ENCODE assay signal across 19 cellular contexts in genomic region chr3:70973558-70973957, GRCh38.
DNase-seq lines count a peak whose midpoint lies in the region.
"Had no signal": no experiment of that assay in that cellular context is flagged by ENCODE, and none has a peak within 500 bp of the region (broad histone marks: within the 10 kb centered on the region; RNA-seq: fewer than 3 reads in every experiment).

No MANE protein-coding gene starts in this region.

- DNase-seq in SIG-M5 treated with dmso at 0.1 percent for 504 hours (lab: John Stamatoyannopoulos, UW; ENCODE audit: unreplicated experiment) = peak; percentile 4
- no peak for DNase-seq in SIG-M5 (lab: John Stamatoyannopoulos, UW)
- DNase-seq in MV-4-11 (lab: John Stamatoyannopoulos, UW) = peak; percentile 42
- peak; percentile 20 for DNase-seq in epithelial cell of prostate (ENCODE audit: low read depth, low spot score)
- DNase-seq in skeletal muscle cell (ENCODE audit: low read depth) = peak; percentile 56
- DNase-seq in CD1c-positive myeloid dendritic cell (ENCODE audit: extremely low spot score) = no peak
- DNase-seq in T1000 (lab: John Stamatoyannopoulos, UW) = no peak
- no peak for DNase-seq in NCI-H1417 (lab: John Stamatoyannopoulos, UW)
- DNase-seq: 8988T; activated CD8-positive, alpha-beta memory T cell treated with anti-CD3 and anti-CD28 coated beads for 24 hours; activated naive CD4-positive, alpha-beta T cell treated with anti-CD3 and anti-CD28 coated beads, Interleukin-2, amount 50 U/mL, for 16 hours; cerebellar nuclear complex; H7; mesendoderm; NCI-H2029; NCI-H774; Right ventricle myocardium superior; sigmoid colon had no signal

- H3K27ac ChIP-seq in epithelial cell of prostate = no peak overlapping the region
- H3K27ac ChIP-seq: KMS-11 had no signal

- H3K4me3 ChIP-seq in skeletal muscle cell (ENCODE audit: low read depth, low read length) = no peak overlapping the region
- H3K4me3 ChIP-seq: sigmoid colon had no signal

Comparison
In these comparisons a context has a peak if more than half of its experiments do, and no peak if none do; other contexts are left out.
1. DNase-seq: peak in SIG-M5 treated with dmso at 0.1 percent for 504 hours (single experiment), MV-4-11 (single experiment), epithelial cell of prostate (single experiment) and skeletal muscle cell (single experiment); none in SIG-M5 (single experiment), CD1c-positive myeloid dendritic cell (single experiment), T1000 (single experiment) and NCI-H1417 (0 of 3).